Comparison of ENCODE assay signal across 26 cellular contexts in genomic region chr5:1252681-1253080, GRCh38. TPM values are rescaled to one million over a fixed set of nuclear protein-coding genes. Genes with fewer than 3 reads are reported as not detected.
DNase-seq lines count a peak whose midpoint lies in the region; ATAC-seq and TF ChIP-seq lines count a peak whose summit lies in the region.
"Had no signal": no experiment of that assay in that cellular context is flagged by ENCODE, and none has a peak within 500 bp of the region (broad histone marks: within the 10 kb centered on the region; RNA-seq: fewer than 3 reads in every experiment).

No MANE protein-coding gene starts in this region.

- H3K9me3 Mint-ChIP-seq in endothelial cell (ENCODE audit: unreplicated experiment): no peaks in the 10 kb centered on the region
- no peaks in the 10 kb centered on the region for H3K9me3 Mint-ChIP-seq in stimulated activated effector memory CD8-positive, alpha-beta T cell treated with anti-CD3 and anti-CD28 coated beads, Interleukin-12 subunit alpha, Interleukin-12 subunit beta, amount 100 ng/mL, for 72 hours
- H3K9me3 Mint-ChIP-seq: CD14-positive monocyte; CD4-positive, alpha-beta memory T cell; CD4-positive, CD25-positive, alpha-beta regulatory T cell; CD8-positive, alpha-beta memory T cell had no signal

- H3K4me3 Mint-ChIP-seq in endothelial cell (ENCODE audit: unreplicated experiment): peak overlapping the region; percentile 23
- no peak overlapping the region for H3K4me3 Mint-ChIP-seq in stimulated activated effector memory CD8-positive, alpha-beta T cell treated with anti-CD3 and anti-CD28 coated beads, Interleukin-12 subunit alpha, Interleukin-12 subunit beta, amount 100 ng/mL, for 72 hours
- H3K4me3 Mint-ChIP-seq: CD14-positive monocyte; CD4-positive, CD25-positive, alpha-beta regulatory T cell; CD8-positive, alpha-beta memory T cell had no signal

- ATAC-seq in Right ventricle myocardium inferior (no peak), HG03095 (IDR thresholded peaks at IDR 0.05; ENCODE audit: unreplicated experiment) (no peak)
- no peak for ATAC-seq in stimulated activated effector memory CD8-positive, alpha-beta T cell treated with anti-CD3 and anti-CD28 coated beads, Interleukin-12 subunit alpha, Interleukin-12 subunit beta, amount 100 ng/mL, for 72 hours
- ATAC-seq: GM12878 had no signal

- no peaks in the 10 kb centered on the region for H3K4me1 Mint-ChIP-seq in endothelial cell (ENCODE audit: unreplicated experiment)
- peaks cover 22% of the 10 kb centered on the region for H3K4me1 Mint-ChIP-seq in stimulated activated effector memory CD8-positive, alpha-beta T cell treated with anti-CD3 and anti-CD28 coated beads, Interleukin-12 subunit alpha, Interleukin-12 subunit beta, amount 100 ng/mL, for 72 hours
- H3K4me1 Mint-ChIP-seq: CD14-positive monocyte had no signal

- TF ChIP-seq CTCF in endothelial cell (IDR thresholded peaks at IDR 0.05; ENCODE audit: unreplicated experiment): no peak

- DNase-seq in Right ventricle myocardium inferior (ENCODE audit: missing footprints): peak; percentile 44
- DNase-seq in cardiac septum (ENCODE audit: low spot score): no peak
- peak; percentile 34 for DNase-seq in 8988T
- no peak for DNase-seq in endothelial cell (ENCODE audit: low spot score)
- DNase-seq in stimulated activated effector memory CD8-positive, alpha-beta T cell treated with anti-CD3 and anti-CD28 coated beads, Interleukin-12 subunit alpha, Interleukin-12 subunit beta, amount 100 ng/mL, for 72 hours (ENCODE audit: low spot score in 2 of 2): no peak
- DNase-seq in ureter (ENCODE audit: low spot score): no peak
- DNase-seq: ACHN; BE2C; C1 segment of cervical spinal cord; CD4-positive, alpha-beta memory T cell; CD4-positive, CD25-positive, alpha-beta regulatory T cell; CD8-positive, alpha-beta memory T cell; COR-L47; DMS 273 treated with DMSO at 0.1 percent for 48 hours; DMS153; DMS53; DMS79; DND-41; EL; GDM1 had no signal

- H3K36me3 Mint-ChIP-seq in endothelial cell (ENCODE audit: low read depth, unreplicated experiment): no peaks in the 10 kb centered on the region
- H3K36me3 Mint-ChIP-seq in stimulated activated effector memory CD8-positive, alpha-beta T cell treated with anti-CD3 and anti-CD28 coated beads, Interleukin-12 subunit alpha, Interleukin-12 subunit beta, amount 100 ng/mL, for 72 hours: no peaks in the 10 kb centered on the region
- H3K36me3 Mint-ChIP-seq: CD14-positive monocyte; CD4-positive, alpha-beta memory T cell; CD4-positive, CD25-positive, alpha-beta regulatory T cell; CD8-positive, alpha-beta memory T cell had no signal

- no peak overlapping the region for H3K27ac Mint-ChIP-seq in endothelial cell (ENCODE audit: unreplicated experiment)
- peak overlapping the region; percentile 52 for H3K27ac Mint-ChIP-seq in stimulated activated effector memory CD8-positive, alpha-beta T cell treated with anti-CD3 and anti-CD28 coated beads, Interleukin-12 subunit alpha, Interleukin-12 subunit beta, amount 100 ng/mL, for 72 hours
- H3K27ac Mint-ChIP-seq: CD14-positive monocyte; CD4-positive, alpha-beta memory T cell had no signal

- H3K27me3 Mint-ChIP-seq in endothelial cell (ENCODE audit: unreplicated experiment): peaks cover 2% of the 10 kb centered on the region
- H3K27me3 Mint-ChIP-seq: CD4-positive, CD25-positive, alpha-beta regulatory T cell had no signal

- intact Hi-C loops in Right ventricle myocardium inferior (cut with DNase I) (no loop called here), cardiac septum (cut with DNase I) (no loop called here)

RNA-seq across cellular contexts. Expression of gene SLC6A18, which starts 27.5 kb away (rescaled TPM):
- total RNA-seq in Right ventricle myocardium inferior (not detected), cardiac septum (not detected), endothelial cell (ENCODE audit: unreplicated experiment) (not detected), ureter (not detected)
- total RNA-seq: A673; CD4-positive, alpha-beta memory T cell; CD4-positive, CD25-positive, alpha-beta regulatory T cell; CD8-positive, alpha-beta memory T cell; Daoy; G401; GM12878 had no signal

RNA-seq across cellular contexts. Expression of gene TERT, which starts 42.2 kb away (rescaled TPM):
- not detected for total RNA-seq in Right ventricle myocardium inferior
- not detected for total RNA-seq in cardiac septum
- 0.28 TPM for total RNA-seq in endothelial cell (ENCODE audit: unreplicated experiment)
- not detected for total RNA-seq in ureter
- total RNA-seq: CD4-positive, alpha-beta memory T cell had no signal

RNA-seq across cellular contexts. Expression of gene SLC6A19, which starts 51.3 kb away (rescaled TPM):
- total RNA-seq in Right ventricle myocardium inferior (not detected), cardiac septum (0.05 TPM), endothelial cell (ENCODE audit: unreplicated experiment) (not detected), ureter (not detected)
- total RNA-seq: A673; CD4-positive, alpha-beta memory T cell; CD4-positive, CD25-positive, alpha-beta regulatory T cell; CD8-positive, alpha-beta memory T cell; Daoy had no signal

Comparison
In these comparisons a context has a peak if more than half of its experiments do, and no peak if none do; other contexts are left out.
1. DNase-seq: peak in Right ventricle myocardium inferior (single experiment) and 8988T (single experiment); none in cardiac septum (single experiment), endothelial cell (single experiment), stimulated activated effector memory CD8-positive, alpha-beta T cell treated with anti-CD3 and anti-CD28 coated beads, Interleukin-12 subunit alpha, Interleukin-12 subunit beta, amount 100 ng/mL, for 72 hours (0 of 2) and ureter (single experiment).